In the genomic region with DNA sequence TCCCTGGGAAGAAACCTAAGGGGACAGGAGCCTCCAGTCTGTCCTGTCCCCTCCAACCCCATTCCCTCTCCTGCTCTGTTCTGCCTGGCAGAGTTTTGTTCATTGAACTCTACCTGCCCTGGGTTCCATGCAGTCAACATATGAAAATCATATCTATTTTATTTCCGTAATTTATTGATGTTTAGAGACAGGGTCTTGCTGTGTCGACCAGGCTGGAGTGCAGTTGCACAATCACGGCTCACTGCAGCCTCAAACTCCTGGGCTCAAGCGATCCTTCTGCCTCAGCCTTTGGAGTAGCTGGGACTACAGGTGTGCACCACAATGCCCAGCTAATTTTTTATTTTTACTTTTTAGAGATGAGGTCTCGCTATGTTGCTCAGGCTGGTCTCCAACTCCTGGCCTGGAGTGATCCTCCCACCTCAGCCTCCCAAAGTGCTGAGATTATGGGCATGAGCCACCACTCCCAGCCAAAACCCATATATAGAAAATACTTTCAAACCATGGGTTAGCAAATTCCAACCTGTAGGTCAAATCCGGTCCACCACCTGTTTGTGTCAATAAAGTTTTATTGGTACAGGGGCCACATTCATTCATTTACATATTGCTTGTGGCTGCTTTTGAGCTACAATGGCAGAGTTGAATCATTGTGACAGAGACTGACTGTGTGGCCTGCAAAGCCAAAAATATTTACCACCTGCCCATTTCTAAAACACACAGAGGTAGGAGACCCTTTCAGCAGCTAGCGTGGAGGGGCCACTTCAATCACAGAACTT, we compare ENCODE assay signal across 27 cellular contexts. TPM values are rescaled to one million over a fixed set of nuclear protein-coding genes. Genes with fewer than 3 reads are reported as not detected.
DNase-seq lines count a peak whose midpoint lies in the region; ATAC-seq, FAIRE-seq and TF ChIP-seq lines count a peak whose summit lies in the region.
"Had no signal": no experiment of that assay in that cellular context is flagged by ENCODE, and none has a peak within 500 bp of the region (broad histone marks: within the 10 kb centered on the region; RNA-seq: fewer than 3 reads in every experiment).

No MANE protein-coding gene starts in this region.

- H3K4me3 ChIP-seq in K562 = no peak overlapping the region
- H3K4me3 ChIP-seq: BLaER1 treated with 17β-estradiol and CSF1 and Interleukin-3, amounts not matched to agents 10 nM and 100 nM; GM23338 had no signal

- no peak overlapping the region for H3K9ac ChIP-seq in K562 (ENCODE audit: insufficient read depth in 1 of 2, low read depth in 2 of 2, low read length in 2 of 2)
- H3K9ac ChIP-seq: BLaER1 treated with 17β-estradiol and CSF1 and Interleukin-3, amounts not matched to agents 10 nM and 100 nM had no signal

- no peak for FAIRE-seq in K562 (lab: Jason Lieb, UNC)
- FAIRE-seq: A204.1, D721Med, GM12892 had no signal

- TF ChIP-seq EP300 in Ishikawa (IDR thresholded peaks at IDR 0.05; ENCODE audit: borderline replicate concordance) = no peak
- TF ChIP-seq EP300 in K562 (IDR thresholded peaks at IDR 0.05; ENCODE audit: low read length) = no peak

- no peaks in the 10 kb centered on the region for H3K36me3 ChIP-seq in K562 (ENCODE audit: control insufficient read depth, insufficient read depth, low read length)
- H3K36me3 ChIP-seq: BE2C; BLaER1 treated with 17β-estradiol and CSF1 and Interleukin-3, amounts not matched to agents 10 nM and 100 nM had no signal

- POLR2A ChIA-PET in K562 (lab: Yijun Ruan, JAX) = no interaction called here

- TF ChIP-seq CTCF in K562 (IDR thresholded peaks at IDR 0.05 in 2 of 3, conservative IDR thresholded peaks at IDR 0.05 in 1 of 3; ENCODE audit: insufficient read depth in 2 of 3, low read depth in 1 of 3, low read length in 3 of 3) = no peak
- no peak for TF ChIP-seq CTCF in GM13976 (IDR thresholded peaks at IDR 0.05; ENCODE audit: borderline replicate concordance, control extremely low read depth, extremely low read depth, insufficient read depth, missing control alignments)

- no peak overlapping the region for H3K27ac ChIP-seq in K562 (ENCODE audit: extremely low read depth, low read depth, low read length)
- H3K27ac ChIP-seq: 22Rv1; BLaER1 treated with 17β-estradiol and CSF1 and Interleukin-3, amounts not matched to agents 10 nM and 100 nM had no signal

- no peak overlapping the region for H3K4me2 ChIP-seq in K562 (ENCODE audit: insufficient read depth, low read length)
- H3K4me2 ChIP-seq: GM23338 had no signal

- BruUV-seq in K562 (replicated peaks; lab: Mats Ljungman, UMichigan) = no TSS peak

- in situ Hi-C loops in K562 (cut with MboI) = no loop called here
- in situ Hi-C loops in GM13976 (cut with MboI; ENCODE audit: low sequenced_read_pairs, unreplicated experiment) = no loop called here

- H3K27me3 ChIP-seq in K562 (ENCODE audit: control insufficient read depth in 2 of 2, insufficient read depth in 2 of 2, low read length in 2 of 2) = peaks cover 34 to 49% of the 10 kb centered on the region in 2 experiments
- H3K27me3 ChIP-seq: BE2C; BLaER1 treated with 17β-estradiol and CSF1 and Interleukin-3, amounts not matched to agents 10 nM and 100 nM had no signal

- H2AFZ ChIP-seq in K562 (ENCODE audit: low read depth, low read length) = no peak overlapping the region
- H2AFZ ChIP-seq: GM23338 had no signal

- peaks cover 4% of the 10 kb centered on the region for H3K9me1 ChIP-seq in K562 (ENCODE audit: control insufficient read depth, insufficient read depth, low read length)

- TF ChIP-seq POLR2A in K562 (conservative IDR thresholded peaks at IDR 0.05) = no peak

- ATAC-seq in K562 = no peak
- ATAC-seq: GM23338, HCT116 had no signal

- intact Hi-C loops in K562 (cut with micrococcal nuclease) = no loop called here
- intact Hi-C loops in posterior vena cava (cut with DNase I) = no loop called here

- DNase-seq in activated effector memory CD4-positive, alpha-beta T cell treated with anti-CD3 and anti-CD28 coated beads, Interleukin-2, amount 50 U/mL, for 16 hours = peak; percentile 24
- no peak for DNase-seq in activated effector memory CD4-positive, alpha-beta T cell treated with Interleukin-2 at 50 U/mL for 16 hours
- no peak for DNase-seq in K562 (ENCODE audit: extremely low read depth in 1 of 4, low spot score in 3 of 4)
- DNase-seq in posterior vena cava (ENCODE audit: low spot score) = peak; percentile 5
- no peak for DNase-seq in AG20443 (ENCODE audit: low spot score)
- no peak for DNase-seq in GM13976 (ENCODE audit: low spot score)
- DNase-seq in middle frontal gyrus (ENCODE audit: extremely low spot score, low spot score) = no peak
- DNase-seq: AML-193; BE2C; CD4-positive, alpha-beta T cell; CD8-positive, alpha-beta memory T cell; DMS 273 treated with DMSO at 0.1 percent for 48 hours; DMS79; EL; GDM1; H9 had no signal

- H4K20me1 ChIP-seq in K562 (replicated peaks; ENCODE audit: control insufficient read depth, insufficient read depth, low read length) = 0 out of 2 replicates have a peak, but pooled peaks cover 13% of the 10 kb centered on the region
- H4K20me1 ChIP-seq: BLaER1 treated with 17β-estradiol and CSF1 and Interleukin-3, amounts not matched to agents 10 nM and 100 nM had no signal

- H3K4me1 ChIP-seq in K562 (replicated peaks in 1 of 2; ENCODE audit: control insufficient read depth in 2 of 2, insufficient read depth in 2 of 2, low read length in 2 of 2) = peaks cover 0 to 5% of the 10 kb centered on the region in 2 experiments; a peak in 1 of 5 replicates
- H3K4me1 ChIP-seq: BE2C had no signal

- WGBS in K562 (ENCODE audit: insufficient coverage, low coverage, missing lambda C conversion rate) = 6% methylated on average over 7 of the region's 7 CpGs

- TF ChIP-seq RAD21 in Ishikawa (IDR thresholded peaks at IDR 0.05; ENCODE audit: low read depth) = no peak
- no peak for TF ChIP-seq RAD21 in K562 (CRISPR knock-in tag; conservative IDR thresholded peaks at IDR 0.05 in 1 of 2, IDR thresholded peaks at IDR 0.05 in 1 of 2)

- no peaks in the 10 kb centered on the region for H3K9me3 ChIP-seq in K562 (replicated peaks; ENCODE audit: control insufficient read depth, insufficient read depth, low read depth, low read length)
- H3K9me3 ChIP-seq: BE2C had no signal

- CTCF ChIA-PET in K562 (lab: Yijun Ruan, JAX; ENCODE audit: low intra/inter-chr PET ratio) = no interaction called here

- no peaks in the 10 kb centered on the region for H3K79me2 ChIP-seq in K562 (ENCODE audit: control insufficient read depth, insufficient read depth, low read length)

TF ChIP-seq in Ishikawa, 13 proteins besides CTCF, POLR2A, EP300 and RAD21:
- peak; percentile 19; the same call in 1 of the 2 replicates for TF ChIP-seq CEBPB (IDR thresholded peaks at IDR 0.05)
- TF ChIP-seq NFIC (IDR thresholded peaks at IDR 0.05) = no peak
TF ChIP-seq in Ishikawa: peak in this region for 1.

TF ChIP-seq in K562, 482 proteins besides CTCF, POLR2A, EP300 and RAD21 (continues in another document):
- TF ChIP-seq CEBPB (tag; IDR thresholded peaks at IDR 0.05) (peak; percentile 60; the same call in 1 of the 2 replicates), CEBPG (CRISPR knock-in tag; IDR thresholded peaks at IDR 0.05) (0 out of 2 replicates have a peak, but pooled peaks have one; percentile 27), CEBPG (tag; conservative IDR thresholded peaks at IDR 0.05 in 1 of 2, IDR thresholded peaks at IDR 0.05 in 1 of 2) (0 out of 4 replicates have a peak, but pooled peaks of 1 of the 2 experiments have one; percentile 12), ADNP (tag; IDR thresholded peaks at IDR 0.05) (no peak)

RNA-seq across cellular contexts. Expression of gene FBN3, which starts 39.3 kb away (rescaled TPM):
- 2.3 TPM in 1 of 2 replicates, not detected in the other for total RNA-seq in K562 (2011; cell fraction: chromatin; rRNA removed; ENCODE audit: low replicate concordance)
- 0.67 TPM in 1 of 2 replicates, not detected in the other for total RNA-seq in K562 (2011; cell fraction: nucleolus; rRNA removed)
- total RNA-seq in K562 (2011; cell fraction: nucleoplasm; rRNA removed) = 0.44 and 1.3 TPM in 2 replicates
- total RNA-seq in K562 (2014; rRNA removed) (under 0.01 TPM in 1 of 2 replicates, not detected in the other), K562 (2014; rRNA removed; fragmentation: Illumina TruSeq; extraction: Trizol) (not detected in 2 replicates), K562 (2015; rRNA removed; fragmentation: Illumina TruSeq; extraction: Trizol) (not detected in 2 replicates), K562 (2021) (0.04 and 0.29 TPM in 2 replicates), posterior vena cava (not detected)
- polyA plus RNA-seq in K562 (2011; rRNA removed) (0.08 and 0.11 TPM in 2 replicates), K562 (2014; fragmentation: Illumina TruSeq; extraction: Trizol) (not detected in 2 replicates), K562 (2014; fragmentation: Nextera tagmentation; extraction: Ambion mirVana) (under 1 TPM in 1 of 2 experiments, not detected in 1; 0.01 TPM), K562 (2014; rRNA removed) (0.01 and 0.03 TPM in 2 replicates)
- 0.04 and 0.06 TPM in 2 replicates for polyA plus RNA-seq in K562 (2011; cell fraction: cytosol; rRNA removed)
- 0.13 and 0.54 TPM in 2 replicates for polyA plus RNA-seq in K562 (2011; cell fraction: nucleus; rRNA removed)
- polyA plus RNA-seq in K562 (2012) = 0.01 and 0.08 TPM in 2 replicates
- polyA minus RNA-seq in K562 (2011; rRNA and poly(A)+ RNA removed) = not detected in 2 replicates
- polyA minus RNA-seq in K562 (2011; cell fraction: cytosol; rRNA and poly(A)+ RNA removed) = not detected in 2 replicates
- 0.33 and 0.54 TPM in 2 replicates for polyA minus RNA-seq in K562 (2011; cell fraction: nucleus; rRNA and poly(A)+ RNA removed)
- total RNA-seq: CD4-positive, alpha-beta T cell; CD8-positive, alpha-beta memory T cell; H4 had no signal
- polyA plus RNA-seq: AG04450; CD14-positive monocyte; CD8-positive, alpha-beta memory T cell had no signal

RNA-seq across cellular contexts. Expression of gene CCL25, which starts 57.5 kb away (rescaled TPM):
- total RNA-seq in K562 (2011; cell fraction: chromatin; rRNA removed; ENCODE audit: low replicate concordance) = not detected in 2 replicates
- total RNA-seq in K562 (2011; cell fraction: nucleolus; rRNA removed) = not detected in 2 replicates
- not detected in 2 replicates for total RNA-seq in K562 (2011; cell fraction: nucleoplasm; rRNA removed)
- not detected in 2 replicates for total RNA-seq in K562 (2014; rRNA removed)
- not detected in 2 replicates for total RNA-seq in K562 (2014; rRNA removed; fragmentation: Illumina TruSeq; extraction: Trizol)
- total RNA-seq in K562 (2015; rRNA removed; fragmentation: Illumina TruSeq; extraction: Trizol) = not detected in 2 replicates
- not detected in 2 replicates for total RNA-seq in K562 (2021)
- polyA plus RNA-seq in K562 (2011; rRNA removed) = 0.15 TPM in 1 of 2 replicates, not detected in the other
- polyA plus RNA-seq in K562 (2011; cell fraction: cytosol; rRNA removed) = 0.07 and 0.18 TPM in 2 replicates
- 0.14 TPM in 1 of 2 replicates, not detected in the other for polyA plus RNA-seq in K562 (2011; cell fraction: nucleus; rRNA removed)
- 0.10 TPM in 1 of 2 replicates, not detected in the other for polyA plus RNA-seq in K562 (2012)
- not detected in 2 replicates for polyA plus RNA-seq in K562 (2014; fragmentation: Illumina TruSeq; extraction: Trizol)
- not detected for polyA plus RNA-seq in K562 (2014; fragmentation: Nextera tagmentation; extraction: Ambion mirVana)
- not detected in 2 replicates for polyA plus RNA-seq in K562 (2014; rRNA removed)
- not detected in 2 replicates for polyA minus RNA-seq in K562 (2011; rRNA and poly(A)+ RNA removed)
- not detected in 2 replicates for polyA minus RNA-seq in K562 (2011; cell fraction: cytosol; rRNA and poly(A)+ RNA removed)
- not detected in 2 replicates for polyA minus RNA-seq in K562 (2011; cell fraction: nucleus; rRNA and poly(A)+ RNA removed)
- total RNA-seq in posterior vena cava = not detected
- total RNA-seq: CD4-positive, alpha-beta T cell; CD8-positive, alpha-beta memory T cell; H4; H9 had no signal
- polyA plus RNA-seq: AG04450; CD14-positive monocyte; CD8-positive, alpha-beta memory T cell had no signal

Comparison
In these comparisons a context has a peak if more than half of its experiments do, and no peak if none do; other contexts are left out.
1. DNase-seq: peak in activated effector memory CD4-positive, alpha-beta T cell treated with anti-CD3 and anti-CD28 coated beads, Interleukin-2, amount 50 U/mL, for 16 hours (single experiment) and posterior vena cava (single experiment); none in activated effector memory CD4-positive, alpha-beta T cell treated with Interleukin-2 at 50 U/mL for 16 hours (single experiment), K562 (0 of 4), AG20443 (single experiment), GM13976 (single experiment) and middle frontal gyrus (single experiment).